In the genomic region with DNA sequence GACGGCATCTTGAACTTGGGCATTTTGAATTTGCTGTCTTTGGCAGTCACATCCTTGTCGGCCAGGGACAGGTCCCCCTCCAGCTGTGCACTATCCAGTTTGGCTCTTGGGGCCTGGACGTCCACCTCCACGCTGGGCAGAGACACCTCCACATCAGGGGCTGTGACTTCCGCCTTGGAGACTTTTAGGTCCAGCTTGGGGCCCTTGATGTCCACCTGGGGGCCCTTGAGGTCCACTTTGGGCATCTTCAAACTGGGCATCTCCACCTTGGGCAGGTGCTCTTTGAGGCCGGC, we compare ENCODE assay signal across 10 cellular contexts. TPM values are rescaled to one million over a fixed set of nuclear protein-coding genes. Genes with fewer than 3 reads are reported as not detected.
"Had no signal": no experiment of that assay in that cellular context is flagged by ENCODE, and none has a peak within 500 bp of the region (broad histone marks: within the 10 kb centered on the region; RNA-seq: fewer than 3 reads in every experiment).

No MANE protein-coding gene starts in this region.

RNA-seq across cellular contexts. Expression of gene PLD4, which starts 19.3 kb away (rescaled TPM):
- total RNA-seq: activated CD4-positive, alpha-beta memory T cell treated with anti-CD3 and anti-CD28 coated beads for 36 hours; activated CD4-positive, alpha-beta memory T cell treated with anti-CD3 and anti-CD28 coated beads, Interleukin-2, amount 10 ng/mL, durations not matched to agents 7 days and 5 days; activated CD4-positive, alpha-beta T cell treated with anti-CD3 and anti-CD28 coated beads for 36 hours; activated CD4-positive, alpha-beta T cell treated with anti-CD3 and anti-CD28 coated beads, Interleukin-2, amount 10 ng/mL, durations not matched to agents 7 days and 5 days; activated CD8-positive, alpha-beta memory T cell treated with anti-CD3 and anti-CD28 coated beads for 36 hours; activated CD8-positive, alpha-beta memory T cell treated with anti-CD3 and anti-CD28 coated beads, Interleukin-2, amount 10 ng/mL, durations not matched to agents 7 days and 5 days; activated CD8-positive, alpha-beta T cell treated with anti-CD3 and anti-CD28 coated beads for 36 hours; activated CD8-positive, alpha-beta T cell treated with anti-CD3 and anti-CD28 coated beads, Interleukin-2, amount 10 ng/mL, durations not matched to agents 7 days and 5 days had no signal

RNA-seq across cellular contexts. Expression of gene AHNAK2, which starts 34.2 kb away (rescaled TPM):
- total RNA-seq: activated B cell treated with CpG ODN at 0.5 μM for 24 hours; activated CD4-positive, alpha-beta memory T cell treated with anti-CD3 and anti-CD28 coated beads, Interleukin-2, amount 10 ng/mL, durations not matched to agents 7 days and 5 days; activated CD4-positive, alpha-beta T cell treated with anti-CD3 and anti-CD28 coated beads, Interleukin-2, amount 10 ng/mL, durations not matched to agents 7 days and 5 days; activated CD8-positive, alpha-beta memory T cell treated with anti-CD3 and anti-CD28 coated beads, Interleukin-2, amount 10 ng/mL, durations not matched to agents 7 days and 5 days; activated CD8-positive, alpha-beta T cell treated with anti-CD3 and anti-CD28 coated beads, Interleukin-2, amount 10 ng/mL, durations not matched to agents 7 days and 5 days; T-helper 17 cell had no signal
